In genomic region chr10:26486985-26487850, GRCh38 we compare ENCODE assay signal across 8 cellular contexts.
A peak's percentile ranks its signal among the peaks of the same experiment; 100 is the strongest.
DNase-seq lines count a peak whose midpoint lies in the region; ATAC-seq and TF ChIP-seq lines count a peak whose summit lies in the region.

No MANE protein-coding gene starts in this region.

- DNase-seq in AG20443 (ENCODE audit: low spot score) (peak; percentile 69), HS-5 (ENCODE audit: low read depth) (peak; percentile 69), fibroblast of pulmonary artery (ENCODE audit: low read depth) (peak; percentile 87), NCI-H2196 (lab: John Stamatoyannopoulos, UW; ENCODE audit: unreplicated experiment) (no peak), NCI-H774 (lab: John Stamatoyannopoulos, UW) (no peak)
- peak; percentile 40 for DNase-seq in activated CD8-positive, alpha-beta memory T cell treated with anti-CD3 and anti-CD28 coated beads, Interleukin-2, amount 50 U/mL, for 24 hours (ENCODE audit: extremely low read depth)
- DNase-seq in stimulated activated CD4-positive, alpha-beta T cell treated with anti-CD3 and anti-CD28 coated beads, Interleukin-15, amount 100 ng/mL, for 24 hours: peak; percentile 79

- H3K4me3 ChIP-seq in fibroblast of pulmonary artery (replicated peaks; ENCODE audit: low read depth, low read length): no peak overlapping the region

- ATAC-seq in GM21390 (IDR thresholded peaks at IDR 0.05; ENCODE audit: unreplicated experiment): peak; percentile 78

- TF ChIP-seq CTCF in fibroblast of pulmonary artery (IDR thresholded peaks at IDR 0.05; ENCODE audit: low read length, missing control alignments): no peak

Comparison
In these comparisons a context has a peak if more than half of its experiments do, and no peak if none do; other contexts are left out.
1. DNase-seq: peak in AG20443 (single experiment), HS-5 (single experiment), activated CD8-positive, alpha-beta memory T cell treated with anti-CD3 and anti-CD28 coated beads, Interleukin-2, amount 50 U/mL, for 24 hours (single experiment), fibroblast of pulmonary artery (single experiment) and stimulated activated CD4-positive, alpha-beta T cell treated with anti-CD3 and anti-CD28 coated beads, Interleukin-15, amount 100 ng/mL, for 24 hours (single experiment); none in NCI-H2196 (single experiment) and NCI-H774 (single experiment).